Comparison of ENCODE assay signal across 11 cellular contexts in genomic region chr7:36600869-36601530, GRCh38.
DNase-seq lines count a peak whose midpoint lies in the region; ATAC-seq and TF ChIP-seq lines count a peak whose summit lies in the region.
"Had no signal": no experiment of that assay in that cellular context is flagged by ENCODE, and none has a peak within 500 bp of the region (broad histone marks: within the 10 kb centered on the region; RNA-seq: fewer than 3 reads in every experiment).

No MANE protein-coding gene starts in this region.

- peak; percentile 79 for DNase-seq in ACHN
- no peak for DNase-seq in HCT116 (ENCODE audit: low read depth, low spot score)
- DNase-seq in activated naive CD8-positive, alpha-beta T cell treated with anti-CD3 and anti-CD28 coated beads, Interleukin-2, amount 10 ng/mL, durations not matched to agents 7 days and 5 days, result no peak
- DNase-seq in kidney tubule cell (ENCODE audit: low spot score), result peak; percentile 83
- DNase-seq: central memory CD4-positive, alpha-beta T cell; left ventricle myocardium superior; NCI-H2081 treated with DMSO at 0.1 percent for 48 hours had no signal

- no peaks in the 10 kb centered on the region for H3K9me3 Mint-ChIP-seq in activated naive CD8-positive, alpha-beta T cell treated with anti-CD3 and anti-CD28 coated beads, Interleukin-2, amount 10 ng/mL, durations not matched to agents 7 days and 5 days

- H2AFZ ChIP-seq in HCT116 (ENCODE audit: low read depth, low read length, poor library complexity, severe bottlenecking), result no peak overlapping the region

- H3K4me3 ChIP-seq in HCT116 (replicated peaks in 1 of 2; ENCODE audit: low read depth in 1 of 2, low read length in 2 of 2), result no peak overlapping the region

- H3K79me2 ChIP-seq in HCT116 (ENCODE audit: insufficient read depth, low read length), result no peaks in the 10 kb centered on the region

- BruUV-seq in HCT116 (replicated peaks; lab: Mats Ljungman, UMichigan), result no TSS peak

- peaks cover 0 to 16% of the 10 kb centered on the region in 2 experiments; a peak in 2 of 4 replicates for H3K4me1 ChIP-seq in HCT116 (ENCODE audit: control insufficient read depth in 1 of 2, insufficient read depth in 2 of 2, low read length in 2 of 2)

- no peaks in the 10 kb centered on the region for H3K9me2 ChIP-seq in HCT116 (ENCODE audit: insufficient read depth)

- ATAC-seq in HCT116 (no peak), HG03354 (IDR thresholded peaks at IDR 0.05; ENCODE audit: poor library complexity, severe bottlenecking, unreplicated experiment) (no peak), HG02678 (IDR thresholded peaks at IDR 0.05; ENCODE audit: unreplicated experiment) (no peak), GM18907 (IDR thresholded peaks at IDR 0.05; ENCODE audit: unreplicated experiment) (no peak), HG03520 (IDR thresholded peaks at IDR 0.05; ENCODE audit: unreplicated experiment) (no peak)
- peak; percentile 47 for ATAC-seq in activated naive CD8-positive, alpha-beta T cell treated with anti-CD3 and anti-CD28 coated beads, Interleukin-2, amount 10 ng/mL, durations not matched to agents 7 days and 5 days (ENCODE audit: low read depth)
- ATAC-seq: left ventricle myocardium superior had no signal

- H3K4me1 Mint-ChIP-seq in activated naive CD8-positive, alpha-beta T cell treated with anti-CD3 and anti-CD28 coated beads, Interleukin-2, amount 10 ng/mL, durations not matched to agents 7 days and 5 days, result peaks cover 43% of the 10 kb centered on the region

- CTCF ChIA-PET in HCT116 (lab: Charles Lee), result no interaction called here

- H3K9me3 ChIP-seq in HCT116 (ENCODE audit: control insufficient read depth in 1 of 2, insufficient read depth in 1 of 2, low read depth in 1 of 2, low read length in 2 of 2), result no peaks in the 10 kb centered on the region

- H3K36me3 Mint-ChIP-seq in activated naive CD8-positive, alpha-beta T cell treated with anti-CD3 and anti-CD28 coated beads, Interleukin-2, amount 10 ng/mL, durations not matched to agents 7 days and 5 days, result peaks cover 6% of the 10 kb centered on the region

- H4K20me1 ChIP-seq in HCT116 (ENCODE audit: insufficient read depth), result no peaks in the 10 kb centered on the region

- H3K27me3 ChIP-seq in HCT116 (ENCODE audit: insufficient read depth, low read length), result no peaks in the 10 kb centered on the region

- no peak overlapping the region for H3K4me2 ChIP-seq in HCT116 (ENCODE audit: low read length)

- intact Hi-C loops in HCT116 (cut with micrococcal nuclease), result no loop called here

- no peak for TF ChIP-seq POLR2A in HCT116 (IDR thresholded peaks at IDR 0.05; ENCODE audit: borderline replicate concordance, extremely low read depth, insufficient read depth, insufficient read length)

- H3K27ac Mint-ChIP-seq in activated naive CD8-positive, alpha-beta T cell treated with anti-CD3 and anti-CD28 coated beads, Interleukin-2, amount 10 ng/mL, durations not matched to agents 7 days and 5 days, result no peak overlapping the region

- H3K4me3 Mint-ChIP-seq in activated naive CD8-positive, alpha-beta T cell treated with anti-CD3 and anti-CD28 coated beads, Interleukin-2, amount 10 ng/mL, durations not matched to agents 7 days and 5 days, result no peak overlapping the region

- POLR2A ChIA-PET in HCT116 (lab: Charles Lee), result no interaction called here
- POLR2A ChIA-PET in activated naive CD8-positive, alpha-beta T cell treated with anti-CD3 and anti-CD28 coated beads, Interleukin-2, amount 10 ng/mL, durations not matched to agents 7 days and 5 days (lab: Charles Lee), result no interaction called here

- no peak overlapping the region for H3K27ac ChIP-seq in HCT116 (ENCODE audit: low read depth, low read length)

- H3K9ac ChIP-seq in HCT116 (ENCODE audit: low read length), result no peak overlapping the region

- TF ChIP-seq RAD21 in HCT116 (IDR thresholded peaks at IDR 0.05; ENCODE audit: low read depth), result no peak

- H3K27me3 Mint-ChIP-seq in activated naive CD8-positive, alpha-beta T cell treated with anti-CD3 and anti-CD28 coated beads, Interleukin-2, amount 10 ng/mL, durations not matched to agents 7 days and 5 days, result no peaks in the 10 kb centered on the region

- RAD21 ChIA-PET in HCT116 (lab: Charles Lee; ENCODE audit: low non-redundant PET in 1 of 2, low total read pairs in 2 of 2, uncharacterized antibody in 2 of 2, unreplicated experiment in 2 of 2), result no interaction called here

- in situ Hi-C loops in ACHN (cut with HindIII; ENCODE audit: low pct_ligation_motif_present, low pct_unique_long_range_greater_than_20kb, low sequenced_read_pairs), result loop anchor here (25.0 kb wide), 1 partner anchor 114 kb away; no protein-coding TSS in a partner anchor

- H3K36me3 ChIP-seq in HCT116 (ENCODE audit: control insufficient read depth in 1 of 2, insufficient read depth in 2 of 2, low read length in 2 of 2), result no peaks in the 10 kb centered on the region

- no peak for TF ChIP-seq CTCF in HCT116 (IDR thresholded peaks at IDR 0.05 in 2 of 3, conservative IDR thresholded peaks at IDR 0.05 in 1 of 3; ENCODE audit: borderline replicate concordance in 1 of 3, insufficient read depth in 1 of 3, low read depth in 2 of 3, low read length in 2 of 3)

TF ChIP-seq in HCT116, 20 proteins besides CTCF, POLR2A, EP300 and RAD21:
- TF ChIP-seq FOSL1 (IDR thresholded peaks at IDR 0.05; ENCODE audit: low read depth), result 0 out of 2 replicates have a peak, but pooled peaks have one; percentile 11
- no peak for TF ChIP-seq ZNF274 (IDR thresholded peaks at IDR 0.05; ENCODE audit: low read depth, low read length)

Comparison
In these comparisons a context has a peak if more than half of its experiments do, and no peak if none do; other contexts are left out.
1. DNase-seq: peak in ACHN (single experiment) and kidney tubule cell (single experiment); none in HCT116 (single experiment) and activated naive CD8-positive, alpha-beta T cell treated with anti-CD3 and anti-CD28 coated beads, Interleukin-2, amount 10 ng/mL, durations not matched to agents 7 days and 5 days (single experiment).